15 cellular contexts compared by ENCODE assay signal in genomic region chr4:148112231-148112982, GRCh38.
DNase-seq lines count a peak whose midpoint lies in the region; ATAC-seq, FAIRE-seq and TF ChIP-seq lines count a peak whose summit lies in the region.
"Had no signal": no experiment of that assay in that cellular context is flagged by ENCODE, and none has a peak within 500 bp of the region (broad histone marks: within the 10 kb centered on the region; RNA-seq: fewer than 3 reads in every experiment).

No MANE protein-coding gene starts in this region.

- H3K79me1 ChIP-seq in H1 (ENCODE audit: low read depth, low read length) = no peaks in the 10 kb centered on the region

- peaks cover 23 to 58% (median 40%) of the 10 kb centered on the region in 4 donors for H3K4me1 Mint-ChIP-seq in naive thymus-derived CD8-positive, alpha-beta T cell
- peaks cover 3% of the 10 kb centered on the region for H3K4me1 Mint-ChIP-seq in activated CD8-positive, alpha-beta memory T cell treated with anti-CD3 and anti-CD28 coated beads, Interleukin-2, amount 10 ng/mL, durations not matched to agents 7 days and 5 days
- H3K4me1 Mint-ChIP-seq: IgD-negative memory B cell had no signal

- no peak overlapping the region for H4K91ac ChIP-seq in H1 (replicated peaks; ENCODE audit: insufficient read length, low read length)

- WGBS in H1 (ENCODE audit: extremely low coverage in 1 of 2, insufficient coverage in 1 of 2, insufficient read length in 1 of 2, insufficient replicate concordance in 2 of 2, low coverage in 1 of 2, low lambda C conversion rate in 2 of 2, missing lambda C conversion rate in 1 of 2), 2 experiments = 84% methylated on average over 4 of the region's 4 CpGs; no CpG with 5 or more reads in 1 of the 2 experiments

- no peak overlapping the region for H3K18ac ChIP-seq in H1 (ENCODE audit: extremely low read depth, low read length)

- H3K4me2 ChIP-seq in H1 (ENCODE audit: insufficient read depth in 1 of 2, low read depth in 2 of 2, low read length in 2 of 2) = no peak overlapping the region

- H2AK5ac ChIP-seq in H1 (ENCODE audit: low read depth, low read length) = no peak overlapping the region

- H3K4me3 ChIP-seq in H1 (ENCODE audit: extremely low read depth in 1 of 4, insufficient read depth in 2 of 4, low read depth in 3 of 4, low read length in 4 of 4) (no peak overlapping the region), WERI-Rb-1 (ENCODE audit: low read depth, low read length) (no peak overlapping the region), right atrium auricular region (no peak overlapping the region)

- H3K4ac ChIP-seq in H1 (replicated peaks; ENCODE audit: insufficient read length, low read depth, low read length) = no peak overlapping the region

- peak overlapping the region in 4 of 10 donors; percentile 2 to 36 (median 24) for H3K4me3 Mint-ChIP-seq in naive thymus-derived CD8-positive, alpha-beta T cell
- H3K4me3 Mint-ChIP-seq in activated CD8-positive, alpha-beta memory T cell treated with anti-CD3 and anti-CD28 coated beads, Interleukin-2, amount 10 ng/mL, durations not matched to agents 7 days and 5 days = no peak overlapping the region
- H3K4me3 Mint-ChIP-seq: activated CD4-positive, alpha-beta T cell treated with anti-CD3 and anti-CD28 coated beads, Interleukin-2, amount 10 ng/mL, durations not matched to agents 7 days and 5 days; IgD-negative memory B cell had no signal

- H3K9me3 ChIP-seq in H1 (ENCODE audit: insufficient read depth in 2 of 2, low read depth in 1 of 2, low read length in 1 of 2) (no peaks in the 10 kb centered on the region), WERI-Rb-1 (ENCODE audit: severe bottlenecking) (no peaks in the 10 kb centered on the region), right atrium auricular region (no peaks in the 10 kb centered on the region)

- H3K23ac ChIP-seq in H1 (ENCODE audit: insufficient read length) = no peak overlapping the region

- H3K4me1 ChIP-seq in H1 (replicated peaks in 1 of 4; ENCODE audit: control insufficient read depth in 3 of 4, insufficient read depth in 4 of 4, low read length in 3 of 4) = peaks cover 0 to 19% (median 1%) of the 10 kb centered on the region in 4 experiments; a peak in 4 of 7 replicates
- peaks cover 0 to 6% of the 10 kb centered on the region in 2 donors for H3K4me1 ChIP-seq in right atrium auricular region

- CTCF ChIA-PET in H1 (lab: Charles Lee; ENCODE audit: partially characterized antibody) = no interaction called here
- CTCF ChIA-PET in activated CD8-positive, alpha-beta memory T cell treated with anti-CD3 and anti-CD28 coated beads, Interleukin-2, amount 10 ng/mL, durations not matched to agents 7 days and 5 days (lab: Charles Lee) = no interaction called here

- ATAC-seq in naive thymus-derived CD8-positive, alpha-beta T cell = peak; percentile 71 to 72
- ATAC-seq in activated CD8-positive, alpha-beta memory T cell treated with anti-CD3 and anti-CD28 coated beads, Interleukin-2, amount 10 ng/mL, durations not matched to agents 7 days and 5 days = no peak
- ATAC-seq: left lobe of liver, Right ventricle myocardium inferior had no signal

- TF ChIP-seq CTCF in H1 (IDR thresholded peaks at IDR 0.05; ENCODE audit: control extremely low read depth in 1 of 3, insufficient read depth in 1 of 3, low read depth in 1 of 3, low read length in 3 of 3) = no peak
- no peak for TF ChIP-seq CTCF in WERI-Rb-1 (IDR thresholded peaks at IDR 0.05; ENCODE audit: low read depth, low read length)
- no peak for TF ChIP-seq CTCF in right atrium auricular region (IDR thresholded peaks at IDR 0.05)

- no peak overlapping the region for H3K56ac ChIP-seq in H1 (replicated peaks; ENCODE audit: insufficient read length, low read depth, low read length)

- H4K20me1 ChIP-seq in H1 (replicated peaks in 1 of 2; ENCODE audit: control insufficient read depth in 1 of 2, insufficient read depth in 2 of 2, low read length in 2 of 2) = no peaks in the 10 kb centered on the region

- H2BK5ac ChIP-seq in H1 (ENCODE audit: low read depth, low read length) = no peak overlapping the region

- no peak overlapping the region for H4K8ac ChIP-seq in H1 (ENCODE audit: extremely low read depth, insufficient read depth, low read length)

- H3K27me3 ChIP-seq in H1 (replicated peaks in 1 of 4; ENCODE audit: control insufficient read depth in 3 of 4, extremely low read depth in 1 of 4, insufficient read depth in 3 of 4, low read length in 3 of 4) (no peaks in the 10 kb centered on the region), WERI-Rb-1 (ENCODE audit: insufficient read depth, low read depth, severe bottlenecking) (no peaks in the 10 kb centered on the region), right atrium auricular region (no peaks in the 10 kb centered on the region)

- H3K79me2 ChIP-seq in H1 (ENCODE audit: control insufficient read depth in 1 of 2, insufficient read depth in 2 of 2, low read length in 2 of 2) = no peaks in the 10 kb centered on the region

- DNase-seq in Daoy (ENCODE audit: low read depth) = peak; percentile 22
- peak; percentile 58 for DNase-seq in NCI-H226
- DNase-seq in H1 (ENCODE audit: low read depth in 1 of 2, low spot score in 2 of 2) = no peak
- peak in 2 of 10 donors; percentile 13 to 20 for DNase-seq in naive thymus-derived CD8-positive, alpha-beta T cell
- DNase-seq in SIG-M5 (lab: John Stamatoyannopoulos, UW) = no peak
- DNase-seq in WERI-Rb-1 = no peak
- no peak for DNase-seq in right atrium auricular region (ENCODE audit: low spot score)
- no peak for DNase-seq in activated CD8-positive, alpha-beta memory T cell treated with anti-CD3 and anti-CD28 coated beads, Interleukin-2, amount 10 ng/mL, durations not matched to agents 7 days and 5 days
- DNase-seq: activated CD4-positive, alpha-beta T cell treated with anti-CD3 and anti-CD28 coated beads, Interleukin-2, amount 10 ng/mL, durations not matched to agents 7 days and 5 days; DMS 273 treated with DMSO at 0.1 percent for 48 hours; stimulated activated CD4-positive, alpha-beta T cell treated with anti-CD3 and anti-CD28 coated beads, Interleukin-4, amount 100 ng/mL, for 24 hours had no signal

- TF ChIP-seq RAD21 in H1 (IDR thresholded peaks at IDR 0.05 in 1 of 2, conservative IDR thresholded peaks at IDR 0.05 in 1 of 2; ENCODE audit: low read depth in 2 of 2, low read length in 2 of 2) = no peak

- no peak for TF ChIP-seq EP300 in H1 (IDR thresholded peaks at IDR 0.05; ENCODE audit: borderline replicate concordance in 1 of 2, low read depth in 2 of 2, low read length in 2 of 2)

- FAIRE-seq in H1 (lab: Jason Lieb, UNC) = peak; percentile 28

- peak overlapping the region; percentile 15 to 79 (median 54) for H3K27ac Mint-ChIP-seq in naive thymus-derived CD8-positive, alpha-beta T cell
- no peak overlapping the region for H3K27ac Mint-ChIP-seq in activated CD8-positive, alpha-beta memory T cell treated with anti-CD3 and anti-CD28 coated beads, Interleukin-2, amount 10 ng/mL, durations not matched to agents 7 days and 5 days
- H3K27ac Mint-ChIP-seq: activated CD4-positive, alpha-beta T cell treated with anti-CD3 and anti-CD28 coated beads, Interleukin-2, amount 10 ng/mL, durations not matched to agents 7 days and 5 days; IgD-negative memory B cell had no signal

- H2BK15ac ChIP-seq in H1 (ENCODE audit: low read length) = no peak overlapping the region

- no peak overlapping the region for H2BK12ac ChIP-seq in H1 (ENCODE audit: low read depth, low read length)

- TF ChIP-seq POLR2A in H1 (IDR thresholded peaks at IDR 0.05; ENCODE audit: control extremely low read depth in 1 of 2, low read depth in 2 of 2, low read length in 2 of 2) = no peak

- H3K14ac ChIP-seq in H1 (ENCODE audit: insufficient read length) = no peak overlapping the region

- H3K9me3 Mint-ChIP-seq in naive thymus-derived CD8-positive, alpha-beta T cell = no peaks in the 10 kb centered on the region
- no peaks in the 10 kb centered on the region for H3K9me3 Mint-ChIP-seq in activated CD8-positive, alpha-beta memory T cell treated with anti-CD3 and anti-CD28 coated beads, Interleukin-2, amount 10 ng/mL, durations not matched to agents 7 days and 5 days (ENCODE audit: low read depth)

- H3K23me2 ChIP-seq in H1 (ENCODE audit: low read depth, low read length) = no peaks in the 10 kb centered on the region

- H2BK20ac ChIP-seq in H1 (ENCODE audit: low read length) = no peak overlapping the region

- H3K27ac ChIP-seq in H1 (ENCODE audit: low read depth, low read length) (no peak overlapping the region), WERI-Rb-1 (no peak overlapping the region), right atrium auricular region (no peak overlapping the region)
- H3K27ac ChIP-seq: epithelial cell of prostate had no signal

- H2BK120ac ChIP-seq in H1 (replicated peaks; ENCODE audit: low read depth, low read length) = no peak overlapping the region

- no peaks in the 10 kb centered on the region for H3K27me3 Mint-ChIP-seq in naive thymus-derived CD8-positive, alpha-beta T cell
- H3K27me3 Mint-ChIP-seq in activated CD8-positive, alpha-beta memory T cell treated with anti-CD3 and anti-CD28 coated beads, Interleukin-2, amount 10 ng/mL, durations not matched to agents 7 days and 5 days = no peaks in the 10 kb centered on the region
- H3K27me3 Mint-ChIP-seq: activated CD4-positive, alpha-beta T cell treated with anti-CD3 and anti-CD28 coated beads, Interleukin-2, amount 10 ng/mL, durations not matched to agents 7 days and 5 days; IgD-negative memory B cell had no signal

- no peak overlapping the region for H4K5ac ChIP-seq in H1 (ENCODE audit: insufficient read length, low read depth, low read length)

- no peak overlapping the region for H3K9ac ChIP-seq in H1 (replicated peaks in 1 of 4; ENCODE audit: extremely low read depth in 1 of 4, low read depth in 3 of 4, low read length in 3 of 4)

- POLR2A ChIA-PET in H1 (lab: Charles Lee; ENCODE audit: partially characterized antibody) = no interaction called here
- POLR2A ChIA-PET in naive thymus-derived CD8-positive, alpha-beta T cell (lab: Charles Lee) = no interaction called here

- peaks cover 13 to 70% (median 43%) of the 10 kb centered on the region in 3 donors for H3K36me3 Mint-ChIP-seq in naive thymus-derived CD8-positive, alpha-beta T cell
- H3K36me3 Mint-ChIP-seq in activated CD8-positive, alpha-beta memory T cell treated with anti-CD3 and anti-CD28 coated beads, Interleukin-2, amount 10 ng/mL, durations not matched to agents 7 days and 5 days = peaks cover 6% of the 10 kb centered on the region

- H2AFZ ChIP-seq in H1 (ENCODE audit: low read length) = no peak overlapping the region

- H3K36me3 ChIP-seq in H1 (ENCODE audit: control insufficient read depth in 2 of 4, insufficient read depth in 4 of 4, low read length in 3 of 4) (no peaks in the 10 kb centered on the region), WERI-Rb-1 (no peaks in the 10 kb centered on the region), right atrium auricular region (peaks cover 28% of the 10 kb centered on the region)

TF ChIP-seq in H1, 55 proteins besides CTCF, POLR2A, EP300 and RAD21:
- TF ChIP-seq JUND (IDR thresholded peaks at IDR 0.05; ENCODE audit: low read length) (no peak), KDM1A (IDR thresholded peaks at IDR 0.05; ENCODE audit: borderline replicate concordance, low read length) (no peak), PHF8 (conservative IDR thresholded peaks at IDR 0.05; ENCODE audit: low read depth, low read length) (no peak), GABPA (IDR thresholded peaks at IDR 0.05; ENCODE audit: borderline replicate concordance, insufficient read depth, low read length) (no peak), MAFK (IDR thresholded peaks at IDR 0.05; ENCODE audit: low read depth, low read length) (no peak)

Comparison
In these comparisons a context has a peak if more than half of its experiments do, and no peak if none do; other contexts are left out.
1. DNase-seq: peak in Daoy (single experiment) and NCI-H226 (single experiment); none in H1 (0 of 2), SIG-M5 (single experiment), WERI-Rb-1 (single experiment), right atrium auricular region (single experiment) and activated CD8-positive, alpha-beta memory T cell treated with anti-CD3 and anti-CD28 coated beads, Interleukin-2, amount 10 ng/mL, durations not matched to agents 7 days and 5 days (single experiment).